16 cellular contexts compared by ENCODE assay signal in genomic region chr1:243726792-243727502, GRCh38.
DNase-seq lines count a peak whose midpoint lies in the region; ATAC-seq and TF ChIP-seq lines count a peak whose summit lies in the region.
"Had no signal": no experiment of that assay in that cellular context is flagged by ENCODE, and none has a peak within 500 bp of the region (broad histone marks: within the 10 kb centered on the region; RNA-seq: fewer than 3 reads in every experiment).

No MANE protein-coding gene starts in this region.

- no peak overlapping the region for H2BK20ac ChIP-seq in IMR-90 (ENCODE audit: low read depth, low read length)

- dilution Hi-C loops in IMR-90 (cut with HindIII; ENCODE audit: low sequenced_read_pairs, unreplicated experiment), result no loop called here

- H2BK120ac ChIP-seq in IMR-90 (ENCODE audit: low read depth, low read length), result no peak overlapping the region

- H4K8ac ChIP-seq in IMR-90 (ENCODE audit: low read depth in 2 of 2, low read length in 2 of 2), result 0 out of 4 replicates have a peak overlapping the region, but pooled peaks of 1 of the 2 experiments have one; percentile 5

- no peak overlapping the region for H3K4me3 Mint-ChIP-seq in activated CD4-positive, alpha-beta T cell treated with anti-CD3 and anti-CD28 coated beads, Interleukin-2, amount 10 ng/mL, durations not matched to agents 24 days and 14 days

- H3K4me2 ChIP-seq in BLaER1 treated with 17β-estradiol and CSF1 and Interleukin-3, amounts not matched to agents 10 nM and 100 nM, result peak overlapping the region in 8 of 11 experiments; percentile 1 to 94 (median 31); a peak in 15 of 22 replicates
- no peak overlapping the region for H3K4me2 ChIP-seq in IMR-90 (ENCODE audit: low read depth, low read length)
- H3K4me2 ChIP-seq: A549 had no signal

- no peak overlapping the region for H4K91ac ChIP-seq in IMR-90 (ENCODE audit: insufficient read depth, low read depth, low read length)

- peaks cover 6% of the 10 kb centered on the region for H3K9me3 Mint-ChIP-seq in activated CD4-positive, alpha-beta T cell treated with anti-CD3 and anti-CD28 coated beads, Interleukin-2, amount 10 ng/mL, durations not matched to agents 24 days and 14 days

- H2BK15ac ChIP-seq in IMR-90 (ENCODE audit: low read depth, low read length), result no peak overlapping the region

- H3K14ac ChIP-seq in IMR-90 (replicated peaks; ENCODE audit: low read depth, low read length), result no peak overlapping the region; the same call in 1 of the 2 replicates

- CTCF ChIA-PET in IMR-90 (lab: Yijun Ruan, JAX), result no interaction called here

- 0 out of 2 replicates have a peak, but pooled peaks cover under 1% of the 10 kb centered on the region for H3K9me1 ChIP-seq in IMR-90 (ENCODE audit: insufficient read depth, low read length)

- TF ChIP-seq RAD21 in IMR-90 (IDR thresholded peaks at IDR 0.05; ENCODE audit: low read length), result no peak

- TF ChIP-seq POLR2A in IMR-90 (IDR thresholded peaks at IDR 0.05; ENCODE audit: low read depth, low read length), result no peak

- no peaks in the 10 kb centered on the region for H3K27me3 ChIP-seq in BLaER1 treated with 17β-estradiol and CSF1 and Interleukin-3, amounts not matched to agents 10 nM and 100 nM
- H3K27me3 ChIP-seq in IMR-90 (ENCODE audit: control insufficient read depth, insufficient read depth, low read length), result no peaks in the 10 kb centered on the region
- H3K27me3 ChIP-seq: uterus had no signal

- H3K4me3 ChIP-seq in BLaER1 treated with 17β-estradiol and CSF1 and Interleukin-3, amounts not matched to agents 10 nM and 100 nM, result no peak overlapping the region
- H3K4me3 ChIP-seq in IMR-90 (ENCODE audit: insufficient read depth, low read depth, low read length), result no peak overlapping the region
- H3K4me3 ChIP-seq: A549, mucosa of descending colon, uterus had no signal

- H3K4me1 Mint-ChIP-seq in activated CD4-positive, alpha-beta T cell treated with anti-CD3 and anti-CD28 coated beads, Interleukin-2, amount 10 ng/mL, durations not matched to agents 24 days and 14 days, result peaks cover 10% of the 10 kb centered on the region

- peaks cover 37 to 50% of the 10 kb centered on the region in 2 experiments for H3K79me1 ChIP-seq in IMR-90 (ENCODE audit: low read depth in 1 of 2, low read length in 2 of 2)

- DNase-seq in IMR-90, result no peak
- no peak for DNase-seq in activated CD4-positive, alpha-beta T cell treated with anti-CD3 and anti-CD28 coated beads, Interleukin-2, amount 10 ng/mL, durations not matched to agents 24 days and 14 days
- no peak for DNase-seq in NCI-H2081 (lab: John Stamatoyannopoulos, UW)
- no peak for DNase-seq in cerebellar cortex (ENCODE audit: low spot score)
- DNase-seq in dermis blood vessel endothelial cell, result no peak
- DNase-seq: DND-41; effector CD8-positive, alpha-beta T cell; hippocampal formation; mucosa of descending colon; NCI-H2029 treated with DMSO at 0.1 percent for 48 hours; PC-3; uterus had no signal

- POLR2A ChIA-PET in IMR-90 (lab: Charles Lee; ENCODE audit: unreplicated experiment), result no interaction called here

- intact Hi-C loops in IMR-90 (cut with micrococcal nuclease), result no loop called here
- intact Hi-C loops in activated CD4-positive, alpha-beta T cell treated with anti-CD3 and anti-CD28 coated beads, Interleukin-2, amount 10 ng/mL, durations not matched to agents 24 days and 14 days (cut with micrococcal nuclease), result no loop called here

- no TSS peak for BruUV-seq in IMR-90 (replicated peaks; lab: Mats Ljungman, UMichigan)

- peaks cover 2% of the 10 kb centered on the region for H3K36me3 Mint-ChIP-seq in activated CD4-positive, alpha-beta T cell treated with anti-CD3 and anti-CD28 coated beads, Interleukin-2, amount 10 ng/mL, durations not matched to agents 24 days and 14 days (ENCODE audit: low read depth)

- in situ Hi-C loops in IMR-90 (cut with MboI; ENCODE audit: low sequenced_read_pairs), result loop anchor here (25.0 kb wide), 1 partner anchor 535 kb away; no protein-coding TSS in a partner anchor

- H2AK5ac ChIP-seq in IMR-90 (ENCODE audit: low read depth, low read length), result no peak overlapping the region

- H3K23ac ChIP-seq in IMR-90 (ENCODE audit: low read depth, low read length), result peak overlapping the region; percentile 3; the same call in 1 of the 2 replicates

- no peak overlapping the region for H4K5ac ChIP-seq in IMR-90 (ENCODE audit: low read depth, low read length)

- H3K36me3 ChIP-seq in BLaER1 treated with 17β-estradiol and CSF1 and Interleukin-3, amounts not matched to agents 10 nM and 100 nM, result peaks cover 13 to 19% (median 13%) of the 10 kb centered on the region in 11 experiments
- peaks cover 10% of the 10 kb centered on the region for H3K36me3 ChIP-seq in IMR-90 (ENCODE audit: control insufficient read depth, insufficient read depth, low read length)
- H3K36me3 ChIP-seq: uterus had no signal

- H2AFZ ChIP-seq in IMR-90 (replicated peaks; ENCODE audit: low read length, poor library complexity), result no peak overlapping the region

- no CpG with 5 or more reads among the region's 2 CpGs for WGBS in IMR-90 (ENCODE audit: extremely low coverage in 2 of 2, insufficient read length in 1 of 2), 2 experiments

- no peak overlapping the region for H3K18ac ChIP-seq in IMR-90 (ENCODE audit: low read depth, low read length)

- no peaks in the 10 kb centered on the region for H4K20me1 ChIP-seq in BLaER1 treated with 17β-estradiol and CSF1 and Interleukin-3, amounts not matched to agents 10 nM and 100 nM
- H4K20me1 ChIP-seq in IMR-90 (ENCODE audit: insufficient read depth, low read length), result peaks cover under 1% of the 10 kb centered on the region

- H3K56ac ChIP-seq in IMR-90 (ENCODE audit: extremely low read depth, insufficient read depth, low read length), result no peak overlapping the region

- H2BK5ac ChIP-seq in IMR-90 (ENCODE audit: low read depth, low read length, poor library complexity, severe bottlenecking), result no peak overlapping the region

- TF ChIP-seq CTCF in IMR-90 (conservative IDR thresholded peaks at IDR 0.05; ENCODE audit: low read depth, low read length), result no peak

- H3K27me3 Mint-ChIP-seq in activated CD4-positive, alpha-beta T cell treated with anti-CD3 and anti-CD28 coated beads, Interleukin-2, amount 10 ng/mL, durations not matched to agents 24 days and 14 days, result no peaks in the 10 kb centered on the region

- H2AK9ac ChIP-seq in IMR-90 (replicated peaks; ENCODE audit: low read depth, low read length, poor library complexity), result no peak overlapping the region

- H3K27ac Mint-ChIP-seq in activated CD4-positive, alpha-beta T cell treated with anti-CD3 and anti-CD28 coated beads, Interleukin-2, amount 10 ng/mL, durations not matched to agents 24 days and 14 days, result no peak overlapping the region

- H3K9me3 ChIP-seq in BLaER1 treated with 17β-estradiol and CSF1 and Interleukin-3, amounts not matched to agents 10 nM and 100 nM (replicated peaks in 1 of 11), result peaks cover 13 to 32% (median 24%) of the 10 kb centered on the region in 11 experiments
- no peaks in the 10 kb centered on the region for H3K9me3 ChIP-seq in IMR-90 (ENCODE audit: control insufficient read depth, insufficient read depth, low read length)
- H3K9me3 ChIP-seq: A549, mucosa of descending colon, uterus had no signal

- peaks cover 31 to 79% (median 55%) of the 10 kb centered on the region in 10 experiments for H3K4me1 ChIP-seq in BLaER1 treated with 17β-estradiol and CSF1 and Interleukin-3, amounts not matched to agents 10 nM and 100 nM
- peaks cover 4% of the 10 kb centered on the region; the same call in 1 of the 2 replicates for H3K4me1 ChIP-seq in IMR-90 (ENCODE audit: control insufficient read depth, insufficient read depth, low read length)
- H3K4me1 ChIP-seq: uterus had no signal

- H3K27ac ChIP-seq in BLaER1 treated with 17β-estradiol and CSF1 and Interleukin-3, amounts not matched to agents 10 nM and 100 nM, result peak overlapping the region; percentile 76 to 93 (median 86)
- no peak overlapping the region for H3K27ac ChIP-seq in IMR-90 (ENCODE audit: insufficient read depth, low read length)
- H3K27ac ChIP-seq: A549, uterus had no signal

- no peak overlapping the region for H3K4ac ChIP-seq in IMR-90 (ENCODE audit: low read depth, low read length)

- ATAC-seq in GM19455 (IDR thresholded peaks at IDR 0.05; ENCODE audit: unreplicated experiment), result peak; percentile 13
- ATAC-seq in HG02885 (IDR thresholded peaks at IDR 0.05; ENCODE audit: poor library complexity, unreplicated experiment), result peak; percentile 19
- no peak for ATAC-seq in IMR-90 (ENCODE audit: low read depth)
- ATAC-seq: A549, PC-3 had no signal

- peak overlapping the region; percentile 30 to 77 (median 68); a peak in 21 of 22 replicates for H3K9ac ChIP-seq in BLaER1 treated with 17β-estradiol and CSF1 and Interleukin-3, amounts not matched to agents 10 nM and 100 nM
- no peak overlapping the region for H3K9ac ChIP-seq in IMR-90 (ENCODE audit: low read depth, low read length)

TF ChIP-seq in IMR-90, 13 proteins besides CTCF, POLR2A, EP300 and RAD21 (continues in another document):
- no peak for TF ChIP-seq MAZ (IDR thresholded peaks at IDR 0.05; ENCODE audit: borderline replicate concordance, low read depth, low read length)
- TF ChIP-seq MXI1 (IDR thresholded peaks at IDR 0.05; ENCODE audit: borderline replicate concordance, low read depth, low read length), result no peak
- no peak for TF ChIP-seq RCOR1 (IDR thresholded peaks at IDR 0.05; ENCODE audit: insufficient replicate concordance, low read length)
- no peak for TF ChIP-seq MAFK (IDR thresholded peaks at IDR 0.05; ENCODE audit: low read depth, low read length)
- TF ChIP-seq RFX5 (IDR thresholded peaks at IDR 0.05; ENCODE audit: low read depth, low read length), result no peak
- no peak for TF ChIP-seq SMC3 (IDR thresholded peaks at IDR 0.05; ENCODE audit: low read depth, low read length)
- no peak for TF ChIP-seq CEBPB (IDR thresholded peaks at IDR 0.05; ENCODE audit: low read depth, low read length)
- no peak for TF ChIP-seq BHLHE40 (IDR thresholded peaks at IDR 0.05; ENCODE audit: low read depth, low read length)
- no peak for TF ChIP-seq NFE2L2 (IDR thresholded peaks at IDR 0.05; ENCODE audit: low read depth, low read length)
- no peak for TF ChIP-seq FOS (IDR thresholded peaks at IDR 0.05; ENCODE audit: low read depth, low read length)
- TF ChIP-seq USF2 (IDR thresholded peaks at IDR 0.05; ENCODE audit: low read depth, low read length), result no peak
